13 cellular contexts compared by ENCODE assay signal in genomic region chr20:59718071-59718470, GRCh38.
"Had no signal": no experiment of that assay in that cellular context is flagged by ENCODE, and none has a peak within 500 bp of the region (broad histone marks: within the 10 kb centered on the region; RNA-seq: fewer than 3 reads in every experiment).

No MANE protein-coding gene starts in this region.

- DNase-seq: effector memory CD8-positive, alpha-beta T cell; hippocampal formation; kidney glomerular epithelial cell; mammary epithelial cell; naive thymus-derived CD4-positive, alpha-beta T cell; nephron progenitor cell; sigmoid colon; stimulated activated CD4-positive, alpha-beta T cell treated with anti-CD3 and anti-CD28 coated beads, Interleukin-2, amount 100 ng/mL, for 24 hours; stimulated activated CD4-positive, alpha-beta T cell treated with anti-CD3 and anti-CD28 coated beads, Interleukin-4, amount 100 ng/mL, for 4 hours; stimulated activated naive B cell treated with anti-CD40 and anti-IgM and Interleukin-4, amounts not matched to agents 10 μg/mL and 1 μg/mL and 100 μg/mL, for 72 hours; stimulated activated naive CD8-positive, alpha-beta T cell treated with anti-CD3 and anti-CD28 coated beads, Interleukin-15, amount 100 ng/mL, for 72 hours; testis had no signal

- H3K27ac Mint-ChIP-seq: dendritic cell treated with granulocyte-macrophage colony-stimulating factor and Interleukin-4, amounts not matched to agents 40 ng/mL and 50 ng/mL, for 4 days; effector memory CD8-positive, alpha-beta T cell; naive thymus-derived CD4-positive, alpha-beta T cell; nephron progenitor cell; stimulated activated naive B cell treated with anti-CD40 and anti-IgM and Interleukin-4, amounts not matched to agents 10 μg/mL and 1 μg/mL and 100 μg/mL, for 72 hours; stimulated activated naive CD8-positive, alpha-beta T cell treated with anti-CD3 and anti-CD28 coated beads, Interleukin-15, amount 100 ng/mL, for 72 hours had no signal

- H3K36me3 Mint-ChIP-seq: stimulated activated naive B cell treated with anti-CD40 and anti-IgM and Interleukin-4, amounts not matched to agents 10 μg/mL and 1 μg/mL and 100 μg/mL, for 72 hours had no signal

- ATAC-seq: effector memory CD8-positive, alpha-beta T cell; naive thymus-derived CD4-positive, alpha-beta T cell; stimulated activated naive B cell treated with anti-CD40 and anti-IgM and Interleukin-4, amounts not matched to agents 10 μg/mL and 1 μg/mL and 100 μg/mL, for 72 hours; stimulated activated naive CD8-positive, alpha-beta T cell treated with anti-CD3 and anti-CD28 coated beads, Interleukin-15, amount 100 ng/mL, for 72 hours had no signal
